In the genomic region with DNA sequence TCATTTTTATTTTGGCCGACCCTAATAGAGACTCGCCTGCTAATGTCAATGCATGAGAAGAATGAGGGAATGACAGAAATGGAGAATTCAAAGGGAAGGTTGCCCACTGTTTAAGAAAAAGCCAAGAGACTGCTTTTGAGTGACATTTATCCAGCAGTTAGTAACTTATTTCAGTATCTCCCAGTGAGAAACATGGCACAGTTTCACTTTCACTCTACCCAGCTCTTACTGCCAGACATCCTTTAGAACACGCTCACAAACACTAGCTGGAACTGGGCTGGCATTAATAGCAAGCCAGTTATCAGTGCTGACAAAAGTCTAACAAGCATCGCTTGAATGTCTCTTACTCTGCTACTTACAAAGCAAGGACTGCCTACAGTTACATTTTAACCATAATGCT, we compare ENCODE assay signal across 10 cellular contexts. TPM values are rescaled to one million over a fixed set of nuclear protein-coding genes. Genes with fewer than 3 reads are reported as not detected.
DNase-seq lines count a peak whose midpoint lies in the region; TF ChIP-seq lines count a peak whose summit lies in the region.
"Had no signal": no experiment of that assay in that cellular context is flagged by ENCODE, and none has a peak within 500 bp of the region (broad histone marks: within the 10 kb centered on the region; RNA-seq: fewer than 3 reads in every experiment).

No MANE protein-coding gene starts in this region.

- peak; percentile 52 for DNase-seq in Jurkat, Clone E6-1 (ENCODE audit: low read depth, low spot score)
- peak; percentile 43 for DNase-seq in amniotic epithelial cell (ENCODE audit: low read depth)
- DNase-seq in lung microvascular endothelial cell (ENCODE audit: low read depth in 2 of 2), result peak; percentile 69 to 72
- no peak for DNase-seq in GF-D8 (lab: John Stamatoyannopoulos, UW)
- no peak for DNase-seq in OCI-LY7 (ENCODE audit: low spot score)
- no peak for DNase-seq in ecto neural progenitor cell (ENCODE audit: low spot score)
- DNase-seq in GM20000 (ENCODE audit: low spot score), result no peak
- DNase-seq: NCI-H524 treated with DMSO at 0.1 percent for 48 hours had no signal

- peak overlapping the region in 5 of 11 experiments; percentile 1 to 35 (median 17); a peak in 5 of 22 replicates for H3K27ac ChIP-seq in BLaER1 treated with 17β-estradiol and CSF1 and Interleukin-3, amounts not matched to agents 10 nM and 100 nM
- no peak overlapping the region for H3K27ac ChIP-seq in OCI-LY7 (ENCODE audit: low read depth, low read length, poor library complexity, severe bottlenecking)

- H3K4me2 ChIP-seq in BLaER1 treated with 17β-estradiol and CSF1 and Interleukin-3, amounts not matched to agents 10 nM and 100 nM, result peak overlapping the region; percentile 7 to 75 (median 41)
- no peak overlapping the region for H3K4me2 ChIP-seq in OCI-LY7 (ENCODE audit: low read length)

- peaks cover 25% of the 10 kb centered on the region for H3K79me2 ChIP-seq in OCI-LY7 (ENCODE audit: insufficient read depth, low read depth, low read length)

- H4K20me1 ChIP-seq in BLaER1 treated with 17β-estradiol and CSF1 and Interleukin-3, amounts not matched to agents 10 nM and 100 nM, result peaks cover 0 to 34% (median 10%) of the 10 kb centered on the region in 11 experiments; a peak in 9 of 22 replicates
- H4K20me1 ChIP-seq in OCI-LY7 (ENCODE audit: insufficient read depth, low read length), result peaks cover 5% of the 10 kb centered on the region; the same call in 1 of the 2 replicates

- no peak overlapping the region for H3K4me3 ChIP-seq in BLaER1 treated with 17β-estradiol and CSF1 and Interleukin-3, amounts not matched to agents 10 nM and 100 nM
- no peak overlapping the region for H3K4me3 ChIP-seq in Jurkat, Clone E6-1 (ENCODE audit: low read length)
- no peak overlapping the region for H3K4me3 ChIP-seq in OCI-LY7 (ENCODE audit: low read depth, low read length, poor library complexity, severe bottlenecking)
- H3K4me3 ChIP-seq: body of pancreas had no signal

- H2AFZ ChIP-seq in OCI-LY7 (ENCODE audit: low read length), result no peak overlapping the region

- no peaks in the 10 kb centered on the region for H3K9me3 ChIP-seq in BLaER1 treated with 17β-estradiol and CSF1 and Interleukin-3, amounts not matched to agents 10 nM and 100 nM (replicated peaks in 1 of 11)
- no peaks in the 10 kb centered on the region for H3K9me3 ChIP-seq in OCI-LY7 (ENCODE audit: low read length)
- H3K9me3 ChIP-seq: body of pancreas had no signal

- intact Hi-C loops in OCI-LY7 (cut with micrococcal nuclease; ENCODE audit: unreplicated experiment), result no loop called here

- TF ChIP-seq CTCF in OCI-LY7 (conservative IDR thresholded peaks at IDR 0.05; ENCODE audit: low read length) (no peak), GM20000 (IDR thresholded peaks at IDR 0.05; ENCODE audit: extremely low read depth, missing control alignments) (no peak)

- H3K27me3 ChIP-seq in BLaER1 treated with 17β-estradiol and CSF1 and Interleukin-3, amounts not matched to agents 10 nM and 100 nM, result no peaks in the 10 kb centered on the region
- H3K27me3 ChIP-seq: body of pancreas had no signal

- no peaks in the 10 kb centered on the region for H3K9me2 ChIP-seq in OCI-LY7 (ENCODE audit: insufficient read depth, low read length)

- peak overlapping the region in 5 of 11 experiments; percentile 1 to 23 (median 7); a peak in 2 of 22 replicates for H3K9ac ChIP-seq in BLaER1 treated with 17β-estradiol and CSF1 and Interleukin-3, amounts not matched to agents 10 nM and 100 nM

- CTCF ChIA-PET in OCI-LY7 (lab: Charles Lee; ENCODE audit: unreplicated experiment), result no interaction called here

- POLR2A ChIA-PET in OCI-LY7 (lab: Charles Lee), result no interaction called here

- peaks cover 35 to 81% (median 60%) of the 10 kb centered on the region in 11 experiments for H3K36me3 ChIP-seq in BLaER1 treated with 17β-estradiol and CSF1 and Interleukin-3, amounts not matched to agents 10 nM and 100 nM
- H3K36me3 ChIP-seq in OCI-LY7 (ENCODE audit: insufficient read depth, low read length), result peaks cover 27% of the 10 kb centered on the region

- peaks cover 16 to 26% (median 20%) of the 10 kb centered on the region in 10 experiments for H3K4me1 ChIP-seq in BLaER1 treated with 17β-estradiol and CSF1 and Interleukin-3, amounts not matched to agents 10 nM and 100 nM
- peaks cover 5% of the 10 kb centered on the region for H3K4me1 ChIP-seq in OCI-LY7 (ENCODE audit: insufficient read depth, low read length, poor library complexity, severe bottlenecking)

- no TSS peak for BruUV-seq in OCI-LY7 (replicated peaks; lab: Mats Ljungman, UMichigan)

RNA-seq across cellular contexts. Expression of a gene that starts 8.5 kb away (rescaled TPM):
- polyA plus RNA-seq in Jurkat, Clone E6-1 (2012; ENCODE audit: insufficient read depth, insufficient read length), result 53.0 TPM
- total RNA-seq in lung microvascular endothelial cell (10.9 and 14.1 TPM in 2 replicates), OCI-LY7 (2022) (27.3 and 30.8 TPM in 2 replicates)
- total RNA-seq in OCI-LY7 (2014; rRNA removed; shearing (Covaris generic)), result 8.0 and 21.9 TPM in 2 replicates

RNA-seq across cellular contexts. Expression of a gene that starts 8.9 kb away (rescaled TPM):
- 21.4 TPM for polyA plus RNA-seq in Jurkat, Clone E6-1 (2012; ENCODE audit: insufficient read depth, insufficient read length)
- total RNA-seq in lung microvascular endothelial cell (30.1 and 43.8 TPM in 2 replicates), OCI-LY7 (2022) (44.9 and 46.4 TPM in 2 replicates)
- 28.7 and 39.3 TPM in 2 replicates for total RNA-seq in OCI-LY7 (2014; rRNA removed; shearing (Covaris generic))

RNA-seq across cellular contexts. Expression of a gene that starts 30.3 kb away (rescaled TPM):
- polyA plus RNA-seq in Jurkat, Clone E6-1 (2012; ENCODE audit: insufficient read depth, insufficient read length), result 68.4 TPM
- total RNA-seq in lung microvascular endothelial cell (12.0 and 12.1 TPM in 2 replicates), OCI-LY7 (2022) (26.9 and 32.6 TPM in 2 replicates)
- total RNA-seq in OCI-LY7 (2014; rRNA removed; shearing (Covaris generic)), result 30.2 and 30.7 TPM in 2 replicates

Comparison
In these comparisons a context has a peak if more than half of its experiments do, and no peak if none do; other contexts are left out.
1. DNase-seq: peak in Jurkat, Clone E6-1 (single experiment), amniotic epithelial cell (single experiment) and lung microvascular endothelial cell (2 of 2); none in GF-D8 (single experiment), OCI-LY7 (single experiment), ecto neural progenitor cell (single experiment) and GM20000 (single experiment).